11 cellular contexts compared by ENCODE assay signal in the genomic region with DNA sequence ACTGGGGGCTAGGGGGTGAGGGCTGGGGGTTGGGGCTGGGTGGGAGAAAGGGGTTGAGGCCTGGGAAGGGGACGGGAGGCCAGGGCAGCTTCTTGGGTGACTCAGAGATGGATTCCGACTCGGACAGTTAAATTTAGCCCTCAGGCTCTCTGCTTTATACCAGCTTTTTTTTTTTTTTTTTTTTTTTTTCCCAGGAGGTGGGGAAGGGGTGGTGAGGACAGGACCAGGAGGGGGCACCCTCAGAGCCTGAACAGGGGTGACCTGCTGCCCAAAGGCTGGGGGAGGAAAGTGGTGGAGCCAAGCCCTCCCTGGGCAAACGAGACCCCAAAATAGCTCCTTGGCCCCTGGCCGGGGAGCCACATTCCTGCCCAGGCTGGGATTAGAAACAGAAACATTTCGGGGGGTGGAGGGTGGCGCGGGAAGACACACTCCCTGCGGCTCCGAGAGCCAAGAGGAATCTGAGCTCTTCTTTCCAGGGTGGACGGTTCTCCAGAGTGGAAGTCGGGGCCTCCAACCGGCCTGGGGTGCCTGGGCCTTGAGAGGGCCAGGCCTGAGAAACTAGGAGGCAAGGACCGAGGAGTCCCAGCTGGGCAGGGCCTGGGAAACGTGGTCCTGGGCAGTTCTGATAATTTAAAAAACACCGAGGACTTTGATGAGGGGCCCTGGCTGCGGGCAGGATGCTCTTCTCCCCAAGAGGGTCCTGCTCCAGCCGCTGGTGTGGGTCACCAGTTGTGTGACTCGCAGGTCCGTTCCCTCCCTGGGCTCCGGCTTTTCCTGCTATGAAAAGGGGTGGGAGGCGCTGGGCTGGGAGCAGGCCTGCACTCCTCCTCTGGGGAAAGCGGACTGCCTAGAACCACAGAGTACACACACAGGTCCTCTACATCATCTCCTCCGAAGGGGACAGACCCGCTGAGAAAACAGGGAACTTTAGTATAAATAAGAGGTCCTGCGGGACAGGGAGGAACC. TPM values are rescaled to one million over a fixed set of nuclear protein-coding genes. Genes with fewer than 3 reads are reported as not detected.
DNase-seq lines count a peak whose midpoint lies in the region; FAIRE-seq and TF ChIP-seq lines count a peak whose summit lies in the region.
"Had no signal": no experiment of that assay in that cellular context is flagged by ENCODE, and none has a peak within 500 bp of the region (broad histone marks: within the 10 kb centered on the region; RNA-seq: fewer than 3 reads in every experiment).

No MANE protein-coding gene starts in this region.

- peak overlapping the region; percentile 84 for H3K27ac Mint-ChIP-seq in MCF 10A (ENCODE audit: low read depth, unreplicated experiment)
- H3K27ac Mint-ChIP-seq: activated naive CD8-positive, alpha-beta T cell treated with anti-CD3 and anti-CD28 coated beads, Interleukin-2, amount 10 ng/mL, durations not matched to agents 7 days and 5 days had no signal

- CTCF ChIA-PET in MCF 10A (lab: Yijun Ruan, JAX): interaction anchor here (0.6 to 2.5 kb wide), 6 partner anchors 8 to 94 kb away, joined by 3 to 15 read pairs (median 4); a partner anchor contains a TSS
- CTCF ChIA-PET in GM10248 (lab: Yijun Ruan, JAX): interaction anchor here (1.6 to 5.4 kb wide), 4 partner anchors 10 to 34 kb away, joined by 5 to 63 read pairs (median 12); a partner anchor contains a TSS

- FAIRE-seq in GM12891 (lab: Jason Lieb, UNC): no peak
- FAIRE-seq: GM18507, pancreas had no signal

- peaks cover 28% of the 10 kb centered on the region for H3K4me1 Mint-ChIP-seq in MCF 10A (ENCODE audit: insufficient read depth, unreplicated experiment)

- peak; percentile 82 for DNase-seq in HCEC 1CT
- peak; percentile 83 for DNase-seq in MCF 10A (ENCODE audit: unreplicated experiment)
- peak; percentile 68 for DNase-seq in iris pigment epithelial cell (ENCODE audit: low read depth)
- DNase-seq in stromal cell of bone marrow (ENCODE audit: low read depth): peak; percentile 58
- DNase-seq in GM10248 (ENCODE audit: extremely low spot score): no peak
- DNase-seq in nucleus accumbens (lab: John Stamatoyannopoulos, UW): no peak
- no peak for DNase-seq in lower leg skin (ENCODE audit: low spot score in 2 of 2)
- no peak for DNase-seq in GM12891 (ENCODE audit: insufficient read length, low spot score)
- DNase-seq: activated naive CD8-positive, alpha-beta T cell treated with anti-CD3 and anti-CD28 coated beads, Interleukin-2, amount 10 ng/mL, durations not matched to agents 7 days and 5 days had no signal

- POLR2A ChIA-PET in MCF 10A (lab: Yijun Ruan, JAX): interaction anchor here (0.9 to 5.1 kb wide), 12 partner anchors 9 to 103 kb away, joined by 3 to 102 read pairs (median 6); a partner anchor contains a TSS
- POLR2A ChIA-PET in GM10248 (lab: Yijun Ruan, JAX): interaction anchor here (0.6 kb wide), 1 partner anchor 212 kb away, joined by 9 read pairs; a partner anchor contains a TSS

- WGBS in lower leg skin, 2 donors: 36 to 49% methylated on average over 24 to 26 of the region's 26 CpGs

- H3K4me3 ChIP-seq in lower leg skin (ENCODE audit: low read depth, poor library complexity, severe bottlenecking): no peak overlapping the region

- TF ChIP-seq POLR2A in lower leg skin (IDR thresholded peaks at IDR 0.05): no peak
- TF ChIP-seq POLR2A in GM12891 (IDR thresholded peaks at IDR 0.05; ENCODE audit: low read depth, low read length): no peak

- no TSS peak for BruUV-seq in MCF 10A (replicated peaks; lab: Mats Ljungman, UMichigan)

- intact Hi-C loops in MCF 10A (cut with micrococcal nuclease) (loop anchor here (1.0 kb wide), 1 partner anchor 9 kb away; a partner anchor contains a TSS), lower leg skin (cut with DNase I; ENCODE audit: low total_unique reads) (no loop called here)

- H3K27me3 Mint-ChIP-seq in MCF 10A (ENCODE audit: insufficient read depth, unreplicated experiment): no peaks in the 10 kb centered on the region

- H3K36me3 Mint-ChIP-seq in MCF 10A (ENCODE audit: insufficient read depth, unreplicated experiment): peaks cover 37% of the 10 kb centered on the region

- TF ChIP-seq CTCF in MCF 10A (IDR thresholded peaks at IDR 0.05; ENCODE audit: unreplicated experiment): no peak
- no peak for TF ChIP-seq CTCF in GM10248 (IDR thresholded peaks at IDR 0.05; ENCODE audit: control extremely low read depth, extremely low read depth, low read depth, missing control alignments)
- TF ChIP-seq CTCF in lower leg skin (IDR thresholded peaks at IDR 0.05): no peak

- no peaks in the 10 kb centered on the region for H3K9me3 Mint-ChIP-seq in MCF 10A (ENCODE audit: unreplicated experiment)
- H3K9me3 Mint-ChIP-seq: activated naive CD8-positive, alpha-beta T cell treated with anti-CD3 and anti-CD28 coated beads, Interleukin-2, amount 10 ng/mL, durations not matched to agents 7 days and 5 days had no signal

- H3K4me3 Mint-ChIP-seq in MCF 10A (ENCODE audit: unreplicated experiment): peak overlapping the region; percentile 57
- H3K4me3 Mint-ChIP-seq: activated naive CD8-positive, alpha-beta T cell treated with anti-CD3 and anti-CD28 coated beads, Interleukin-2, amount 10 ng/mL, durations not matched to agents 7 days and 5 days had no signal

TF ChIP-seq in GM12891, 5 proteins besides CTCF, POLR2A, EP300 and RAD21:
- TF ChIP-seq POU2F2 (IDR thresholded peaks at IDR 0.05; ENCODE audit: low read depth, low read length): no peak
- no peak for TF ChIP-seq PAX5 (IDR thresholded peaks at IDR 0.05; ENCODE audit: insufficient read depth, low read length, severe bottlenecking)
- TF ChIP-seq POLR2AphosphoS5 (IDR thresholded peaks at IDR 0.05; ENCODE audit: low read depth, low read length): no peak; the same call in 1 of the 2 replicates
- no peak for TF ChIP-seq TAF1 (IDR thresholded peaks at IDR 0.05; ENCODE audit: low read depth, low read length)
- no peak for TF ChIP-seq SPI1 (IDR thresholded peaks at IDR 0.05; ENCODE audit: low read depth, low read length)

RNA-seq across cellular contexts. Expression of a gene that starts 0.8 kb away (rescaled TPM):
- total RNA-seq in MCF 10A (2022) (40.5 and 52.4 TPM in 2 replicates), lower leg skin (10 to 100 TPM in 3 of 4 donors, 1 to 10 TPM in 1; 8.8 to 20.2 (median 13.8) TPM)
- 36.5 TPM for polyA plus RNA-seq in GM12891 (2012; ENCODE audit: low read depth, missing spikeins)

RNA-seq across cellular contexts. Expression of a gene that starts 9.5 kb away (rescaled TPM):
- total RNA-seq in MCF 10A (2022): 57.5 and 71.6 TPM in 2 replicates
- 10 to 100 TPM; 20.0 to 31.0 (median 28.0) TPM for total RNA-seq in lower leg skin
- polyA plus RNA-seq in GM12891 (2012; ENCODE audit: low read depth, missing spikeins): 25.7 TPM

RNA-seq across cellular contexts. Expression of a gene that starts 14.1 kb away (rescaled TPM):
- total RNA-seq in MCF 10A (2022): 17.3 and 19.6 TPM in 2 replicates
- total RNA-seq in lower leg skin: 10 to 100 TPM; 12.6 to 17.3 (median 13.8) TPM
- 3.7 TPM for polyA plus RNA-seq in GM12891 (2012; ENCODE audit: low read depth, missing spikeins)

RNA-seq across cellular contexts. Expression of a gene that starts 32.0 kb away (rescaled TPM):
- total RNA-seq in MCF 10A (2022): 0.21 and 0.29 TPM in 2 replicates
- total RNA-seq in lower leg skin: not detected
- polyA plus RNA-seq in GM12891 (2012; ENCODE audit: low read depth, missing spikeins): not detected

RNA-seq across cellular contexts. Expression of a gene that starts 49.9 kb away (rescaled TPM):
- total RNA-seq in MCF 10A (2022): not detected in 2 replicates
- not detected for total RNA-seq in lower leg skin
- polyA plus RNA-seq in GM12891 (2012; ENCODE audit: low read depth, missing spikeins): 0.05 TPM
- total RNA-seq: activated naive CD8-positive, alpha-beta T cell treated with anti-CD3 and anti-CD28 coated beads, Interleukin-2, amount 10 ng/mL, durations not matched to agents 7 days and 5 days; pancreas had no signal
- polyA plus RNA-seq: pancreas had no signal

Comparison
In these comparisons a context has a peak if more than half of its experiments do, and no peak if none do; other contexts are left out.
1. DNase-seq: peak in HCEC 1CT (single experiment), MCF 10A (single experiment), iris pigment epithelial cell (single experiment) and stromal cell of bone marrow (single experiment); none in GM10248 (single experiment), nucleus accumbens (0 of 56), lower leg skin (0 of 2) and GM12891 (single experiment).